12 cellular contexts compared by ENCODE assay signal in genomic region chr15:34772312-34772711, GRCh38. TPM values are rescaled to one million over a fixed set of nuclear protein-coding genes. Genes with fewer than 3 reads are reported as not detected.
"Had no signal": no experiment of that assay in that cellular context is flagged by ENCODE, and none has a peak within 500 bp of the region (broad histone marks: within the 10 kb centered on the region; RNA-seq: fewer than 3 reads in every experiment).

No MANE protein-coding gene starts in this region.

- H3K4me2 ChIP-seq: GM23338 had no signal

- H3K9ac ChIP-seq: GM23248 had no signal

- H3K9me3 Mint-ChIP-seq: GM23338, H9, HFFc6 had no signal

- H3K9me3 ChIP-seq: HAP-1 had no signal

- H2AFZ ChIP-seq: GM23248, GM23338 had no signal

- ATAC-seq: GM23338, HCT116 had no signal

- H3K36me3 ChIP-seq: HAP-1 had no signal

- H3K4me3 Mint-ChIP-seq: GM23338, H9, HFFc6 had no signal

- H3K27ac ChIP-seq: GM23248 had no signal

- DNase-seq: GM23248, GOT3, H7, H9, HCEC 1CT, HFFc6 had no signal

- FAIRE-seq: H1, H54 had no signal

- H3K4me3 ChIP-seq: GM23248, GM23338, HAP-1 had no signal

- H3K27ac Mint-ChIP-seq: GM23338, H9, HFFc6 had no signal

- H3K4me1 ChIP-seq: HAP-1 had no signal

RNA-seq across cellular contexts. Expression of gene GJD2, which starts 17.5 kb away (rescaled TPM):
- total RNA-seq: GM23248, H4, H9, HFFc6 had no signal
- polyA plus RNA-seq: GM23248 had no signal

RNA-seq across cellular contexts. Expression of gene ACTC1, which starts 23.0 kb away (rescaled TPM):
- total RNA-seq: H4 had no signal
